ENCODE assay signal across 8 cellular contexts in the genomic region with DNA sequence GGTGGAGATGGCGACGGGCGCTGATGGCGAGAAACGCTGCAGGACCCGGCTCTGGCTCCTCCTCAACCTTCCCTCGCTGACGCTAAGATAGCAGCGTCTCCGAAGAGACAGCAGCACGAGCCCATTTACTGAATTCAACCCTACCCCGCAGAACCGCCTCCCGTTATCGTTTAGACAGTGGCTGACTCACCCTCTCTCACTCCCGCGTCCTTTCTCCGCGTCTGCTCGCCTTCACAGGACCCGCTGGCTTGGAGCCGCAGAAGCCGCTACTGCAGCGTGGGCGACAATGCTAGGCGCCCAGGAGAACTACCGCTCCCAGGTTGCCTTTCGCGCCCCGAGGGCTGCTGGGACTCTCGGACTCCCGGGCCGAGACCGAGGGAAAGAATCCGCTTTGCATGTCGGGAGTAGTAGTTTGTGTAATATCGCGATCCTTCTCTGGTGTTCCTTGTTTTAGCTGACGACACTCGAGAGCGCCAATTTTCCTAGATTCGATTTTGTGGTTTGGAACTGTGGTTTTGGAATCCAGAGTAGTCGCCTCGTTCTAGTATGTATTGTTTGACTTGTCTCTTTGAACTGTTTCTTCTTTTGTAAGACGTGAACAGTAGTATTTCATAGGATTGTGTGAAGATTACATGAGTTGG. TPM values are rescaled to one million over a fixed set of nuclear protein-coding genes. Genes with fewer than 3 reads are reported as not detected.
DNase-seq lines count a peak whose midpoint lies in the region; ATAC-seq and TF ChIP-seq lines count a peak whose summit lies in the region.

A gene with protein sequence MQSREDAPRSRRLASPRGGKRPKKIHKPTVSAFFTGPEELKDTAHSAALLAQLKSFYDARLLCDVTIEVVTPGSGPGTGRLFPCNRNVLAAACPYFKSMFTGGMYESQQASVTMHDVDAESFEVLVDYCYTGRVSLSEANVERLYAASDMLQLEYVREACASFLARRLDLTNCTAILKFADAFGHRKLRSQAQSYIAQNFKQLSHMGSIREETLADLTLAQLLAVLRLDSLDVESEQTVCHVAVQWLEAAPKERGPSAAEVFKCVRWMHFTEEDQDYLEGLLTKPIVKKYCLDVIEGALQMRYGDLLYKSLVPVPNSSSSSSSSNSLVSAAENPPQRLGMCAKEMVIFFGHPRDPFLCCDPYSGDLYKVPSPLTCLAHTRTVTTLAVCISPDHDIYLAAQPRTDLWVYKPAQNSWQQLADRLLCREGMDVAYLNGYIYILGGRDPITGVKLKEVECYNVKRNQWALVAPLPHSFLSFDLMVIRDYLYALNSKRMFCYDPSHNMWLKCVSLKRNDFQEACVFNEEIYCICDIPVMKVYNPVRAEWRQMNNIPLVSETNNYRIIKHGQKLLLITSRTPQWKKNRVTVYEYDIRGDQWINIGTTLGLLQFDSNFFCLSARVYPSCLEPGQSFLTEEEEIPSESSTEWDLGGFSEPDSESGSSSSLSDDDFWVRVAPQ (minus strand): TSS at position 291 of the 641 bp plus-strand sequence. CDS start 291 bp downstream, outside the sequence.

- TF ChIP-seq POLR2A in spleen (IDR thresholded peaks at IDR 0.05) = peak in 1 of 3 donors; percentile 10

- peak within 1 kb of the TSS; percentile 73 to 91 (median 87) for H3K27ac ChIP-seq in spleen

- H3K4me3 ChIP-seq in spleen = peak within 1 kb of the TSS; percentile 69 to 94 (median 80)

- DNase-seq in AG20443 (ENCODE audit: low spot score) (peak; percentile 96), NCI-H446 (lab: John Stamatoyannopoulos, UW) (peak; percentile 96 to 98), cerebellar cortex (ENCODE audit: low spot score) (peak; percentile 99), iris pigment epithelial cell (ENCODE audit: low read depth) (peak; percentile 100), spleen (peak; percentile 99)

- ATAC-seq in GM19043 (IDR thresholded peaks at IDR 0.05; ENCODE audit: low read depth, unreplicated experiment) = peak; percentile 96
- peak; percentile 97 for ATAC-seq in HG03354 (IDR thresholded peaks at IDR 0.05; ENCODE audit: poor library complexity, severe bottlenecking, unreplicated experiment)
- peak; percentile 95 to 98 for ATAC-seq in activated CD4-positive, CD25-positive, alpha-beta regulatory T cell treated with anti-CD3 and anti-CD28 coated beads, Interleukin-2, amount 50 U/mL, for 24 hours

- no peaks in the 10 kb centered on the region for H3K36me3 ChIP-seq in spleen

- WGBS in spleen, 5 donors = 0 to 1% (median 0%) methylated on average over 21 to 45 of the region's 45 CpGs

- intact Hi-C loops in spleen (cut with DNase I; ENCODE audit: low total_unique reads) = loop anchor here (5.0 kb wide), 1 partner anchor 60 kb away; a partner anchor contains a TSS

- peak in 3 of 11 experiments; percentile 9 to 42 (median 23) for TF ChIP-seq CTCF in spleen (IDR thresholded peaks at IDR 0.05 in 8 of 11, conservative IDR thresholded peaks at IDR 0.05 in 3 of 11)

- H3K4me1 ChIP-seq in spleen = peaks cover 19 to 59% (median 49%) of the 10 kb centered on the region in 6 donors

- no peaks in the 10 kb centered on the region for H3K27me3 ChIP-seq in spleen (replicated peaks in 1 of 7)

- no peaks in the 10 kb centered on the region for H3K9me3 ChIP-seq in spleen

RNA-seq across cellular contexts. Expression of the gene that starts here (rescaled TPM):
- 10 to 100 TPM in 1 of 7 donors, 1 to 10 TPM in 6; 5.0 to 10.0 (median 6.0) TPM for total RNA-seq in spleen
- polyA plus RNA-seq in spleen = 1 to 10 TPM; 2.4 to 3.8 (median 3.7) TPM

Comparison
In these comparisons a context has a peak if more than half of its experiments do, and no peak if none do; other contexts are left out.
1. Peak in every context shown above with its lines: DNase-seq, ATAC-seq, H3K4me3 ChIP-seq and H3K27ac ChIP-seq.